15 cellular contexts compared by ENCODE assay signal in genomic region chr1:29518183-29518835, GRCh38.
"Had no signal": no experiment of that assay in that cellular context is flagged by ENCODE, and none has a peak within 500 bp of the region (broad histone marks: within the 10 kb centered on the region; RNA-seq: fewer than 3 reads in every experiment).

No MANE protein-coding gene starts in this region.

- H3K4me3 ChIP-seq: dorsolateral prefrontal cortex, SK-N-MC, smooth muscle cell had no signal

- DNase-seq: activated CD4-positive, alpha-beta T cell treated with anti-CD3 and anti-CD28 coated beads, Interleukin-2, amount 50 U/mL, for 1 hour; activated naive CD4-positive, alpha-beta T cell treated with anti-CD3 and anti-CD28 coated beads for 36 hours; hypothalamus; left ventricle myocardium superior; stimulated activated naive CD8-positive, alpha-beta T cell treated with anti-CD3 and anti-CD28 coated beads, Interleukin-15, amount 100 ng/mL, for 72 hours had no signal

- H3K27ac Mint-ChIP-seq: activated naive CD4-positive, alpha-beta T cell treated with anti-CD3 and anti-CD28 coated beads for 36 hours; activated T-helper 1 cell treated with anti-CD3 and anti-CD28 coated beads, Interleukin-12 subunit alpha, Interleukin-12 subunit beta, Interleukin-2, Interleukin-4 antibody, amounts not matched to agents 30 ng/mL and 10 ng/mL and 1 ng/mL, durations not matched to agents 14 hours and 24 hours and 36 hours; memory B cell; natural killer cell had no signal

- H3K4me2 ChIP-seq: smooth muscle cell had no signal

- H3K9me3 Mint-ChIP-seq: activated naive CD4-positive, alpha-beta T cell treated with anti-CD3 and anti-CD28 coated beads for 36 hours; activated T-helper 1 cell treated with anti-CD3 and anti-CD28 coated beads, Interleukin-12 subunit alpha, Interleukin-12 subunit beta, Interleukin-2, Interleukin-4 antibody, amounts not matched to agents 30 ng/mL and 10 ng/mL and 1 ng/mL, durations not matched to agents 14 hours and 24 hours and 36 hours; natural killer cell; stimulated activated naive CD8-positive, alpha-beta T cell treated with anti-CD3 and anti-CD28 coated beads, Interleukin-15, amount 100 ng/mL, for 72 hours had no signal

- FAIRE-seq: astrocyte, bronchial epithelial cell, urothelium cell line had no signal

- H3K4me3 Mint-ChIP-seq: activated naive CD4-positive, alpha-beta T cell treated with anti-CD3 and anti-CD28 coated beads for 36 hours; activated T-helper 1 cell treated with anti-CD3 and anti-CD28 coated beads, Interleukin-12 subunit alpha, Interleukin-12 subunit beta, Interleukin-2, Interleukin-4 antibody, amounts not matched to agents 30 ng/mL and 10 ng/mL and 1 ng/mL, durations not matched to agents 14 hours and 24 hours and 36 hours; memory B cell; natural killer cell; stimulated activated naive CD8-positive, alpha-beta T cell treated with anti-CD3 and anti-CD28 coated beads, Interleukin-15, amount 100 ng/mL, for 72 hours had no signal

- H3K4me1 Mint-ChIP-seq: memory B cell; natural killer cell; stimulated activated naive CD8-positive, alpha-beta T cell treated with anti-CD3 and anti-CD28 coated beads, Interleukin-15, amount 100 ng/mL, for 72 hours had no signal

- H3K27ac ChIP-seq: dorsolateral prefrontal cortex, SK-N-MC had no signal

- H3K36me3 Mint-ChIP-seq: memory B cell, natural killer cell had no signal

- ATAC-seq: activated CD4-positive, CD25-positive, alpha-beta regulatory T cell treated with anti-CD3 and anti-CD28 coated beads, Interleukin-2, amount 50 U/mL, for 24 hours; left ventricle myocardium superior; natural killer cell; stimulated activated naive CD8-positive, alpha-beta T cell treated with anti-CD3 and anti-CD28 coated beads, Interleukin-15, amount 100 ng/mL, for 72 hours had no signal
